8 cellular contexts compared by ENCODE assay signal in the genomic region with DNA sequence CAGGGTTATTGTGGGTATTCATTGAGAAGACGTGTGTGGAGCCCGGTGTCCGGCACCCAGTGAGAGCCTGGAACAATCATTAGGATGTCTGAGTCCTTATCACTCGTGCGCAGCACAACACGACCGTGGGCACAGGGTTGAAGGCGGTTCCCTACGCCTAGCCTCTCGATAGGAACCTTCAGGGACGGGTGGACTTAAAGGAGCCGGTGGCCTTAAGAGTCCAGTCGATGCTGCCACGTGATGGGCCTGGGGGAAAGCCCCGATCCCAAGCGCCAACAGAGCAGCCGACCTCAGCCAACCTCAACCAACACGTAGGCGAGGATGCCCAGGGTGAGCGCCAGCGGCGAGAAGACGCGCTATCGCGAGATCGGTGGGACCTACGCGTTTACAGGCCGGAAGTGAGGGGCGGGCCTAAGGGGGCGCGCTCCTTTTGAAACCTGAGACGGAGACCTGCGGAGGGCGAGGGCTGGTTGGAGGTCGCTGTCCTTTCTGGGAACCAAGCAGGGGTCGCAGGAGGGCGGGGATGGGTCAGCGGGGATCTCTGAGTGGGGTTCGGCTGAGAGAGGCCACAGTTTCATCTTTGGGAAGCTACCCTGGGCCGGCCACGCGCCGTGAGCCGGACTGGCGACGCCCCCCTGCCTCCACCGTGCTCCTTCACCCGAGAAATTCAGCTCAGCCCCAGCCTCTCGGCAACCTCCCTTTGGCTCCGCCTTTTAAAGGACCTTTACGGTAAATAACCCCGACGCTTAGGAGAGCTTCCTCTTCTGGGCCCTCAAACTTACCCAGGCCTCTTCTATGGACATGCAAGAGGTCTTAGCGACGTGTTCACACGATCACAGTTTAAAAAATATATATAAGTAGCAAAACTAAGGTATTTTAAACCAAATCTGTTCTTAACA. TPM values are rescaled to one million over a fixed set of nuclear protein-coding genes. Genes with fewer than 3 reads are reported as not detected.
A peak's percentile ranks its signal among the peaks of the same experiment; 100 is the strongest.
DNase-seq lines count a peak whose midpoint lies in the region; ATAC-seq and TF ChIP-seq lines count a peak whose summit lies in the region.

No MANE protein-coding gene starts in this region.

- CTCF ChIA-PET in RWPE1 (lab: Yijun Ruan, JAX): interaction anchor here (0.6 to 1.0 kb wide), 2 partner anchors 10 to 11 kb away, joined by 3 read pairs; no protein-coding TSS in a partner anchor

- peak overlapping the region; percentile 27 to 45 for H3K4me3 ChIP-seq in neutrophil (ENCODE audit: low read depth in 1 of 2, low read length in 1 of 2)

- peak; percentile 92 for ATAC-seq in GM21619 (IDR thresholded peaks at IDR 0.05; ENCODE audit: unreplicated experiment)

- H3K27me3 ChIP-seq in neutrophil: peaks cover 93% of the 10 kb centered on the region

- POLR2A ChIA-PET in RWPE1 (lab: Yijun Ruan, JAX; ENCODE audit: low non-redundant PET): interaction anchor here (0.5 kb wide), 1 partner anchor 587 kb away, joined by 3 read pairs; a partner anchor contains a TSS

- peak overlapping the region; percentile 72 for H3K27ac ChIP-seq in RWPE1
- no peak overlapping the region for H3K27ac ChIP-seq in neutrophil

- no peaks in the 10 kb centered on the region for H3K36me3 ChIP-seq in neutrophil

- no peaks in the 10 kb centered on the region for H3K9me3 ChIP-seq in neutrophil

- peak; percentile 88 for DNase-seq in DMS79 (lab: John Stamatoyannopoulos, UW)
- DNase-seq in LHCN-M2 (ENCODE audit: low read depth): peak; percentile 69
- DNase-seq in RWPE1 (ENCODE audit: low spot score): peak; percentile 92
- peak; percentile 85 for DNase-seq in activated gamma-delta T cell treated with Interleukin-2 at 50 U/mL for 16 hours
- DNase-seq in germinal center (ENCODE audit: low spot score): peak; percentile 89
- DNase-seq in stromal cell of bone marrow (ENCODE audit: low read depth): peak; percentile 63

- H3K4me1 ChIP-seq in neutrophil (ENCODE audit: control insufficient read depth in 1 of 2, insufficient read depth in 1 of 2, low read depth in 1 of 2, low read length in 1 of 2): peaks cover 6 to 10% of the 10 kb centered on the region in 2 experiments

- TF ChIP-seq CTCF in RWPE1 (conservative IDR thresholded peaks at IDR 0.05; ENCODE audit: low read depth) (no peak), neutrophil (IDR thresholded peaks at IDR 0.05) (no peak)

RNA-seq across cellular contexts. Expression of a gene that starts 28.3 kb away (rescaled TPM):
- 0.06 TPM in 1 of 2 replicates, not detected in the other for total RNA-seq in LHCN-M2 (2014; rRNA removed)
- not detected for polyA plus RNA-seq in LHCN-M2 (2012)

RNA-seq across cellular contexts. Expression of a gene that starts 49.4 kb away (rescaled TPM):
- total RNA-seq in LHCN-M2 (2014; rRNA removed): 0.23 TPM in 1 of 2 replicates, not detected in the other
- not detected for polyA plus RNA-seq in LHCN-M2 (2012)

RNA-seq across cellular contexts. Expression of a gene that starts 50.5 kb away (rescaled TPM):
- total RNA-seq in LHCN-M2 (2014; rRNA removed): 0.17 and 0.38 TPM in 2 replicates
- polyA plus RNA-seq in LHCN-M2 (2012): 0.24 TPM
